31 cellular contexts compared by ENCODE assay signal in the genomic region with DNA sequence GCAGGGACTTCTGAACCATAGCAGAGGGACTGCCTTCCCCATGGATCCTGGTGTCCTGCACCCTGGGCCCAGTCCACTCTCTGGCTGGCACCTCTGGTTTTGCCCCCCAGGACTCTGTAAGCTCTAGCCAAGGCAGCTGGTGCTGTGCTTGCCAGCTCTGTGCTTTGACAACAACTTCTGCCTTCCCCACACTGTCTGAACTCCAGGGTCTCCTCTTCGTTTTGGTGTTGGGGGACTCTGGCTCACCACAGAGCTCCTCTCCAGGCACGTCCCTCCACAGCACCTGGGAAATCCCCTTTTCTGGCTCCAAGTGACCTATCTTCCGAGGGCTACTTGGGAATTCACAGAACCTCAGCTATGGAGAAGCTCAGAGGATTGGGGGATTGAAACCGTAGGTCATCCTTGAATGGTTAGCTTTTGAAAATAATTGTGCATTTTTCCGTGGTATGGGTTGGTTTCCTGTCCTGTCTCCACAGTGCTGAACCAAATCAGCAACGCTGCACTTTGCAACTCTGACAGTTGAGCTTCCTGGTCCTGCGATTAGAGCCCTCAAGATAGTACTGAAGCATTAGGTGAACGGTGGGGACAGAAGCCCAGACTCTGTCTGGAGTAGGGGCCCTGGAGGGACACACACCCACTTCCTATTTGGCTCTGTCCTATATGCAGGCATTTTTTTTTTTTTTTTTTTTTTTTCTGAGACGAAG.
A peak's percentile ranks its signal among the peaks of the same experiment; 100 is the strongest.
DNase-seq lines count a peak whose midpoint lies in the region; ATAC-seq, FAIRE-seq and TF ChIP-seq lines count a peak whose summit lies in the region.
"Had no signal": no experiment of that assay in that cellular context is flagged by ENCODE, and none has a peak within 500 bp of the region (broad histone marks: within the 10 kb centered on the region; RNA-seq: fewer than 3 reads in every experiment).

No MANE protein-coding gene starts in this region.

- H3K27me3 Mint-ChIP-seq in stimulated activated naive CD8-positive, alpha-beta T cell treated with anti-CD3 and anti-CD28 coated beads, Interleukin-15, amount 100 ng/mL, for 72 hours, result no peaks in the 10 kb centered on the region
- H3K27me3 Mint-ChIP-seq in activated CD8-positive, alpha-beta memory T cell treated with anti-CD3 and anti-CD28 coated beads, Interleukin-2, amount 10 ng/mL, durations not matched to agents 7 days and 5 days, result no peaks in the 10 kb centered on the region

- no peak overlapping the region for H3K14ac ChIP-seq in neuronal stem cell (ENCODE audit: low read length)

- H3K9me3 Mint-ChIP-seq in stimulated activated naive CD8-positive, alpha-beta T cell treated with anti-CD3 and anti-CD28 coated beads, Interleukin-15, amount 100 ng/mL, for 72 hours, result no peaks in the 10 kb centered on the region
- no peaks in the 10 kb centered on the region for H3K9me3 Mint-ChIP-seq in activated CD8-positive, alpha-beta memory T cell treated with anti-CD3 and anti-CD28 coated beads, Interleukin-2, amount 10 ng/mL, durations not matched to agents 7 days and 5 days (ENCODE audit: low read depth)
- H3K9me3 Mint-ChIP-seq: activated T-cell treated with anti-CD3 and anti-CD28 coated beads, Interleukin-2, amount 50 U/mL, for 4 hours had no signal

- H3K4me1 ChIP-seq in right lobe of liver, result no peaks in the 10 kb centered on the region
- H3K4me1 ChIP-seq in neuronal stem cell (ENCODE audit: control insufficient read depth in 2 of 2, insufficient read depth in 1 of 2, low read depth in 1 of 2, low read length in 2 of 2), result peaks cover 0 to 13% of the 10 kb centered on the region in 2 donors
- H3K4me1 ChIP-seq: prostate gland, stomach, tibial artery had no signal

- no peak overlapping the region for H3K27ac Mint-ChIP-seq in stimulated activated naive CD8-positive, alpha-beta T cell treated with anti-CD3 and anti-CD28 coated beads, Interleukin-15, amount 100 ng/mL, for 72 hours
- H3K27ac Mint-ChIP-seq in activated CD8-positive, alpha-beta memory T cell treated with anti-CD3 and anti-CD28 coated beads, Interleukin-2, amount 10 ng/mL, durations not matched to agents 7 days and 5 days, result peak overlapping the region; percentile 70

- peaks cover 9% of the 10 kb centered on the region for H3K36me3 Mint-ChIP-seq in activated CD8-positive, alpha-beta memory T cell treated with anti-CD3 and anti-CD28 coated beads, Interleukin-2, amount 10 ng/mL, durations not matched to agents 7 days and 5 days

- intact Hi-C loops in right lobe of liver (cut with DNase I), result no loop called here

- H3K4me1 Mint-ChIP-seq in stimulated activated naive CD8-positive, alpha-beta T cell treated with anti-CD3 and anti-CD28 coated beads, Interleukin-15, amount 100 ng/mL, for 72 hours, result peaks cover 90% of the 10 kb centered on the region
- H3K4me1 Mint-ChIP-seq in activated CD8-positive, alpha-beta memory T cell treated with anti-CD3 and anti-CD28 coated beads, Interleukin-2, amount 10 ng/mL, durations not matched to agents 7 days and 5 days, result peaks cover 43% of the 10 kb centered on the region

- no peak overlapping the region for H4K8ac ChIP-seq in neuronal stem cell (ENCODE audit: low read depth, low read length)

- no peak for DNase-seq in stimulated activated naive CD8-positive, alpha-beta T cell treated with anti-CD3 and anti-CD28 coated beads, Interleukin-15, Interleukin-2, amounts not matched to agents 100 U/mL and 50 U/mL, for 24 hours
- DNase-seq in stimulated activated naive CD8-positive, alpha-beta T cell treated with anti-CD3 and anti-CD28 coated beads, Interleukin-15, amount 100 ng/mL, for 72 hours, result no peak
- peak; percentile 53 for DNase-seq in activated CD8-positive, alpha-beta memory T cell treated with anti-CD3 and anti-CD28 coated beads, Interleukin-2, amount 10 ng/mL, durations not matched to agents 7 days and 5 days
- DNase-seq in right lobe of liver (no peak), frontal cortex (ENCODE audit: low spot score in 2 of 2) (no peak), neuronal stem cell (ENCODE audit: low spot score) (no peak), Kasumi-1 (lab: John Stamatoyannopoulos, UW) (no peak)
- DNase-seq: activated naive CD4-positive, alpha-beta T cell; activated T-cell treated with anti-CD3 and anti-CD28 coated beads, Interleukin-2, amount 50 U/mL, for 4 hours; AML-193; brain microvascular endothelial cell; COR-L47; effector CD4-positive, alpha-beta T cell; H9; kidney; mammary epithelial cell; MG63; NCI-H1417; NCI-H2029 treated with DMSO at 0.1 percent for 48 hours; NCI-H345; stimulated activated CD4-positive, alpha-beta T cell treated with anti-CD3 and anti-CD28 coated beads, Interleukin-15, amount 100 ng/mL, for 24 hours; stomach; tibial artery had no signal

- WGBS in right lobe of liver (ENCODE audit: insufficient coverage, low coverage, low lambda C conversion rate, missing lambda C conversion rate), result 26% methylated on average over 6 of the region's 9 CpGs
- WGBS in neuronal stem cell (ENCODE audit: extremely low coverage in 2 of 2, insufficient read length in 2 of 2, insufficient replicate concordance in 1 of 2), 2 donors, result no CpG with 5 or more reads among the region's 9 CpGs

- H2AFZ ChIP-seq in neuronal stem cell (ENCODE audit: low read length), result no peak overlapping the region

- no peak overlapping the region for H3K4me2 ChIP-seq in neuronal stem cell (ENCODE audit: insufficient read depth, low read length, poor library complexity, severe bottlenecking)

- H3K4me3 Mint-ChIP-seq in stimulated activated naive CD8-positive, alpha-beta T cell treated with anti-CD3 and anti-CD28 coated beads, Interleukin-15, amount 100 ng/mL, for 72 hours, result peak overlapping the region in 1 of 2 donors; percentile 40
- H3K4me3 Mint-ChIP-seq in activated CD8-positive, alpha-beta memory T cell treated with anti-CD3 and anti-CD28 coated beads, Interleukin-2, amount 10 ng/mL, durations not matched to agents 7 days and 5 days, result no peak overlapping the region
- H3K4me3 Mint-ChIP-seq: H9 had no signal

- H3K79me1 ChIP-seq in neuronal stem cell (ENCODE audit: low read depth, low read length), result no peaks in the 10 kb centered on the region

- no peak overlapping the region for H3K4ac ChIP-seq in neuronal stem cell (ENCODE audit: low read length)

- H3K9ac ChIP-seq in neuronal stem cell (ENCODE audit: low read depth, low read length, poor library complexity), result no peak overlapping the region

- H3K23ac ChIP-seq in neuronal stem cell (ENCODE audit: low read depth, low read length, poor library complexity), result no peak overlapping the region

- peak; percentile 25 for ATAC-seq in stimulated activated naive CD8-positive, alpha-beta T cell treated with anti-CD3 and anti-CD28 coated beads, Interleukin-15, Interleukin-2, amounts not matched to agents 100 U/mL and 50 U/mL, for 24 hours
- no peak for ATAC-seq in stimulated activated naive CD8-positive, alpha-beta T cell treated with anti-CD3 and anti-CD28 coated beads, Interleukin-15, amount 100 ng/mL, for 72 hours
- peak; percentile 68 for ATAC-seq in activated CD8-positive, alpha-beta memory T cell treated with anti-CD3 and anti-CD28 coated beads, Interleukin-2, amount 10 ng/mL, durations not matched to agents 7 days and 5 days
- ATAC-seq in right lobe of liver (peak in 3 of 4 donors; percentile 39 to 47 (median 44)), GM18520 (IDR thresholded peaks at IDR 0.05; ENCODE audit: unreplicated experiment) (no peak)
- ATAC-seq: activated T-cell treated with anti-CD3 and anti-CD28 coated beads, Interleukin-2, amount 50 U/mL, for 4 hours had no signal

- no peak overlapping the region for H2BK120ac ChIP-seq in neuronal stem cell (ENCODE audit: low read depth, low read length)

- no peak overlapping the region for H3K18ac ChIP-seq in neuronal stem cell (ENCODE audit: low read length)

- no peak for TF ChIP-seq POLR2A in right lobe of liver (IDR thresholded peaks at IDR 0.05)

- no peaks in the 10 kb centered on the region for H3K9me3 ChIP-seq in right lobe of liver
- H3K9me3 ChIP-seq in neuronal stem cell (replicated peaks in 1 of 2; ENCODE audit: control insufficient read depth in 2 of 2, insufficient read depth in 1 of 2, low read depth in 1 of 2, low read length in 2 of 2), result peaks cover 1 to 14% of the 10 kb centered on the region in 2 donors
- H3K9me3 ChIP-seq: MG63, prostate gland, SJSA1, tibial artery had no signal

- H2BK5ac ChIP-seq in neuronal stem cell (ENCODE audit: low read length), result no peak overlapping the region

- H3K36me3 ChIP-seq in right lobe of liver (no peaks in the 10 kb centered on the region), neuronal stem cell (replicated peaks in 1 of 2; ENCODE audit: control insufficient read depth in 2 of 2, insufficient read depth in 2 of 2, low read length in 2 of 2) (no peaks in the 10 kb centered on the region)
- H3K36me3 ChIP-seq: brain microvascular endothelial cell, MG63, prostate gland, SJSA1, stomach, tibial artery had no signal

- H2AK5ac ChIP-seq in neuronal stem cell (ENCODE audit: low read depth, low read length), result no peak overlapping the region

- no peak overlapping the region for H2BK15ac ChIP-seq in neuronal stem cell (ENCODE audit: low read length)

- H3K27ac ChIP-seq in right lobe of liver (no peak overlapping the region), neuronal stem cell (replicated peaks; ENCODE audit: low read length) (no peak overlapping the region)
- H3K27ac ChIP-seq: brain microvascular endothelial cell, epithelial cell of prostate, prostate gland, SJSA1, stomach, tibial artery had no signal

- H3K4me3 ChIP-seq in right lobe of liver (no peak overlapping the region), neuronal stem cell (ENCODE audit: low read length in 2 of 2) (no peak overlapping the region)
- H3K4me3 ChIP-seq: MG63, prostate gland, SJSA1, stomach, tibial artery had no signal

- CTCF ChIA-PET in activated CD8-positive, alpha-beta memory T cell treated with anti-CD3 and anti-CD28 coated beads, Interleukin-2, amount 10 ng/mL, durations not matched to agents 7 days and 5 days (lab: Charles Lee), result interaction anchor here (0.6 to 3.2 kb wide), 5 partner anchors 18 to 1826 kb away, joined by 3 to 21 read pairs (median 3); no protein-coding TSS in a partner anchor

- no peak for FAIRE-seq in frontal cortex (lab: Jason Lieb, UNC)
- FAIRE-seq: A204.1, G401.6, GM19239, kidney, TTC549 had no signal

- H3K27me3 ChIP-seq in right lobe of liver, result no peaks in the 10 kb centered on the region
- no peaks in the 10 kb centered on the region for H3K27me3 ChIP-seq in neuronal stem cell (ENCODE audit: control insufficient read depth in 3 of 3, insufficient read depth in 3 of 3, low read depth in 1 of 3, low read length in 3 of 3)
- H3K27me3 ChIP-seq: brain microvascular endothelial cell, MG63, SJSA1, stomach, tibial artery had no signal

- H2BK12ac ChIP-seq in neuronal stem cell (ENCODE audit: low read length), result no peak overlapping the region

- TF ChIP-seq CTCF in right lobe of liver (IDR thresholded peaks at IDR 0.05), result no peak

- H4K91ac ChIP-seq in neuronal stem cell (ENCODE audit: low read depth, low read length, poor library complexity), result no peak overlapping the region

Comparison
In these comparisons a context has a peak if more than half of its experiments do, and no peak if none do; other contexts are left out.
1. ATAC-seq: peak in stimulated activated naive CD8-positive, alpha-beta T cell treated with anti-CD3 and anti-CD28 coated beads, Interleukin-15, Interleukin-2, amounts not matched to agents 100 U/mL and 50 U/mL, for 24 hours (single experiment), activated CD8-positive, alpha-beta memory T cell treated with anti-CD3 and anti-CD28 coated beads, Interleukin-2, amount 10 ng/mL, durations not matched to agents 7 days and 5 days (single experiment) and right lobe of liver (3 of 4); none in stimulated activated naive CD8-positive, alpha-beta T cell treated with anti-CD3 and anti-CD28 coated beads, Interleukin-15, amount 100 ng/mL, for 72 hours (single experiment) and GM18520 (single experiment).